8 cellular contexts compared by ENCODE assay signal in the genomic region with DNA sequence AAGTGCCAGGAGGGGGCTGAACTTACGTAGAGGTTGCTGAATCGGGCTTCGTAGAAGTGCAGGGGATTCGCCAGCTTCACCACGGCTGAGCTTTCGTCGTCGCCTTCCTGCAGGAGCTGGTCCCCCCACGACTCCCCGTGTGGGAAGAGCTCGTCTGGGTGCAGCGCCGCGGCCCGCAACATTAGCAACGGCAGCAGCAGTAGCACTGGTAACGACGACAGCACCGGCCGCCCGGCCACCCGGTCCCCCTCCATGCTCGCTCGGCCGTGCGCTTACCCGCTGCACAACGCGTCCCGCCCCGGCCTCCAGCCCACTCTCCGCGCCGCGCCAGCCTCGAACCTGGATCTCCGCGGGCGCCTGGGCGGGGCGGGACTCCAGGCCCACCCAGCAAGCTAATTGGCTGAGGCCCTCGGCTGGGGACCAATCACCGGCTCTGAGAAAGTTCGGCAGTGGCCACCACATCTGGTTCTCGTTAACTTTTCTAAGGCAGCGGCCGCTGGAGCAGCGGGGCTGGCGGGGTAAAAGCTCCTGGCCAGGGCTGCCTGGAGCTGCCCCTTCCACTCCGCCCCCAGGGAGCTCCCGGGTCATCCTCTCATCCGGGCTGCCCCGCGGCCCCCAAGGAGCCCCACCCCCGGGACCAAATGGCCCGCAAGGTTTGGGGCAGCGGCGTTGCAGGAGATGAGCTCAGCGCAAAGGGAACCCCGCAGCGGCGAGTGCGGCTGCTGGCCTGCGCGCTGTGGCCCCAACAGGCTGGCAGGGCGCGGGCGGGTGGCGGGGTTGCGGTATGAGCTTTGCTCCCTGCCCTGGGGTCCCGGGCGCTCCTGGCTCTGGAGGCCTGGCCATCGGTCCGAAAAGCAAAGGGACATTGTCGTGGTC. TPM values are rescaled to one million over a fixed set of nuclear protein-coding genes. Genes with fewer than 3 reads are reported as not detected.
DNase-seq lines count a peak whose midpoint lies in the region; ATAC-seq and TF ChIP-seq lines count a peak whose summit lies in the region.

A gene with protein sequence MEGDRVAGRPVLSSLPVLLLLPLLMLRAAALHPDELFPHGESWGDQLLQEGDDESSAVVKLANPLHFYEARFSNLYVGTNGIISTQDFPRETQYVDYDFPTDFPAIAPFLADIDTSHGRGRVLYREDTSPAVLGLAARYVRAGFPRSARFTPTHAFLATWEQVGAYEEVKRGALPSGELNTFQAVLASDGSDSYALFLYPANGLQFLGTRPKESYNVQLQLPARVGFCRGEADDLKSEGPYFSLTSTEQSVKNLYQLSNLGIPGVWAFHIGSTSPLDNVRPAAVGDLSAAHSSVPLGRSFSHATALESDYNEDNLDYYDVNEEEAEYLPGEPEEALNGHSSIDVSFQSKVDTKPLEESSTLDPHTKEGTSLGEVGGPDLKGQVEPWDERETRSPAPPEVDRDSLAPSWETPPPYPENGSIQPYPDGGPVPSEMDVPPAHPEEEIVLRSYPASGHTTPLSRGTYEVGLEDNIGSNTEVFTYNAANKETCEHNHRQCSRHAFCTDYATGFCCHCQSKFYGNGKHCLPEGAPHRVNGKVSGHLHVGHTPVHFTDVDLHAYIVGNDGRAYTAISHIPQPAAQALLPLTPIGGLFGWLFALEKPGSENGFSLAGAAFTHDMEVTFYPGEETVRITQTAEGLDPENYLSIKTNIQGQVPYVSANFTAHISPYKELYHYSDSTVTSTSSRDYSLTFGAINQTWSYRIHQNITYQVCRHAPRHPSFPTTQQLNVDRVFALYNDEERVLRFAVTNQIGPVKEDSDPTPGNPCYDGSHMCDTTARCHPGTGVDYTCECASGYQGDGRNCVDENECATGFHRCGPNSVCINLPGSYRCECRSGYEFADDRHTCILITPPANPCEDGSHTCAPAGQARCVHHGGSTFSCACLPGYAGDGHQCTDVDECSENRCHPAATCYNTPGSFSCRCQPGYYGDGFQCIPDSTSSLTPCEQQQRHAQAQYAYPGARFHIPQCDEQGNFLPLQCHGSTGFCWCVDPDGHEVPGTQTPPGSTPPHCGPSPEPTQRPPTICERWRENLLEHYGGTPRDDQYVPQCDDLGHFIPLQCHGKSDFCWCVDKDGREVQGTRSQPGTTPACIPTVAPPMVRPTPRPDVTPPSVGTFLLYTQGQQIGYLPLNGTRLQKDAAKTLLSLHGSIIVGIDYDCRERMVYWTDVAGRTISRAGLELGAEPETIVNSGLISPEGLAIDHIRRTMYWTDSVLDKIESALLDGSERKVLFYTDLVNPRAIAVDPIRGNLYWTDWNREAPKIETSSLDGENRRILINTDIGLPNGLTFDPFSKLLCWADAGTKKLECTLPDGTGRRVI (N-terminal part only) (minus strand): TSS at position 319 of the 876 bp plus-strand sequence. CDS start 65 bp downstream, at position 254.

- no peaks in the 10 kb centered on the region for H4K20me1 ChIP-seq in Karpas-422 (ENCODE audit: insufficient read depth, low read depth, low read length)

- no peak within 1 kb of the TSS for H3K9ac ChIP-seq in Karpas-422 (ENCODE audit: low read length)

- no peak within 1 kb of the TSS for H2AFZ ChIP-seq in Karpas-422 (ENCODE audit: low read length)

- no peaks in the 10 kb centered on the region for H3K79me2 ChIP-seq in Karpas-422 (ENCODE audit: low read length)

- TF ChIP-seq CTCF in fibroblast of the aortic adventitia (IDR thresholded peaks at IDR 0.05; ENCODE audit: insufficient read depth, low read length), result no peak

- no peak for ATAC-seq in GM18858 (IDR thresholded peaks at IDR 0.05; ENCODE audit: unreplicated experiment)

- peaks cover 50% of the 10 kb centered on the region for H3K27me3 Mint-ChIP-seq in activated T-helper 1 cell treated with anti-CD3 and anti-CD28 coated beads, Interleukin-12 subunit alpha, Interleukin-12 subunit beta, Interleukin-2, Interleukin-4 antibody, amounts not matched to agents 30 ng/mL and 10 ng/mL and 1 ng/mL, durations not matched to agents 14 hours and 24 hours and 36 hours (ENCODE audit: insufficient read depth)

- no peaks in the 10 kb centered on the region for H3K36me3 Mint-ChIP-seq in activated T-helper 1 cell treated with anti-CD3 and anti-CD28 coated beads, Interleukin-12 subunit alpha, Interleukin-12 subunit beta, Interleukin-2, Interleukin-4 antibody, amounts not matched to agents 30 ng/mL and 10 ng/mL and 1 ng/mL, durations not matched to agents 14 hours and 24 hours and 36 hours (ENCODE audit: low read depth)

- H3K27me3 ChIP-seq in Karpas-422 (ENCODE audit: low read length), result no peaks in the 10 kb centered on the region

- no peaks in the 10 kb centered on the region for H3K4me1 ChIP-seq in Karpas-422 (ENCODE audit: low read length)

- H3K27ac Mint-ChIP-seq in activated T-helper 1 cell treated with anti-CD3 and anti-CD28 coated beads, Interleukin-12 subunit alpha, Interleukin-12 subunit beta, Interleukin-2, Interleukin-4 antibody, amounts not matched to agents 30 ng/mL and 10 ng/mL and 1 ng/mL, durations not matched to agents 14 hours and 24 hours and 36 hours, result peak within 1 kb of the TSS; percentile 3

- no peaks in the 10 kb centered on the region for H3K9me2 ChIP-seq in Karpas-422 (replicated peaks; ENCODE audit: insufficient read depth, low read length)

- peaks cover 13% of the 10 kb centered on the region for H3K4me1 Mint-ChIP-seq in activated T-helper 1 cell treated with anti-CD3 and anti-CD28 coated beads, Interleukin-12 subunit alpha, Interleukin-12 subunit beta, Interleukin-2, Interleukin-4 antibody, amounts not matched to agents 30 ng/mL and 10 ng/mL and 1 ng/mL, durations not matched to agents 14 hours and 24 hours and 36 hours (ENCODE audit: low read depth)

- no peaks in the 10 kb centered on the region for H3K36me3 ChIP-seq in Karpas-422 (ENCODE audit: insufficient read depth, low read length)

- peak within 1 kb of the TSS; percentile 48 for H3K4me3 Mint-ChIP-seq in activated T-helper 1 cell treated with anti-CD3 and anti-CD28 coated beads, Interleukin-12 subunit alpha, Interleukin-12 subunit beta, Interleukin-2, Interleukin-4 antibody, amounts not matched to agents 30 ng/mL and 10 ng/mL and 1 ng/mL, durations not matched to agents 14 hours and 24 hours and 36 hours

- no peak within 1 kb of the TSS for H3K27ac ChIP-seq in Karpas-422 (ENCODE audit: low read length)

- H3K9me3 ChIP-seq in Karpas-422 (ENCODE audit: low read length), result no peaks in the 10 kb centered on the region

- peak; percentile 96 for DNase-seq in EH (ENCODE audit: low read depth)
- DNase-seq in M059J (ENCODE audit: low read depth), result peak; percentile 92
- peak; percentile 41 for DNase-seq in activated T-helper 1 cell treated with anti-CD3 and anti-CD28 coated beads, Interleukin-12 subunit alpha, Interleukin-12 subunit beta, Interleukin-2, Interleukin-4 antibody, amounts not matched to agents 30 ng/mL and 10 ng/mL and 1 ng/mL, durations not matched to agents 14 hours and 24 hours and 36 hours (ENCODE audit: low spot score)
- DNase-seq in fibroblast of the aortic adventitia (ENCODE audit: low read depth), result peak; percentile 97
- DNase-seq in myocyte (ENCODE audit: low read depth), result peak; percentile 90
- DNase-seq in stromal cell of bone marrow (ENCODE audit: low read depth), result peak; percentile 92
- no peak for DNase-seq in Karpas-422

- intact Hi-C loops in activated T-helper 1 cell treated with anti-CD3 and anti-CD28 coated beads, Interleukin-12 subunit alpha, Interleukin-12 subunit beta, Interleukin-2, Interleukin-4 antibody, amounts not matched to agents 30 ng/mL and 10 ng/mL and 1 ng/mL, durations not matched to agents 14 hours and 24 hours and 36 hours (cut with micrococcal nuclease), result loop anchor here (2.0 to 5.0 kb wide), 2 partner anchors 72 to 198 kb away; a partner anchor contains a TSS

- H3K4me2 ChIP-seq in Karpas-422 (ENCODE audit: low read depth, low read length, poor library complexity, severe bottlenecking), result no peak within 1 kb of the TSS

- H3K9me3 Mint-ChIP-seq in activated T-helper 1 cell treated with anti-CD3 and anti-CD28 coated beads, Interleukin-12 subunit alpha, Interleukin-12 subunit beta, Interleukin-2, Interleukin-4 antibody, amounts not matched to agents 30 ng/mL and 10 ng/mL and 1 ng/mL, durations not matched to agents 14 hours and 24 hours and 36 hours, result no peaks in the 10 kb centered on the region

- H3K4me3 ChIP-seq in fibroblast of the aortic adventitia (ENCODE audit: low read depth, low read length) (peak within 1 kb of the TSS; percentile 98), Karpas-422 (ENCODE audit: low read length) (no peak within 1 kb of the TSS)

RNA-seq across cellular contexts. Expression of the gene that starts here (rescaled TPM):
- total RNA-seq in M059J (2014; rRNA removed; shearing (Covaris generic)), result 69.9 and 72.7 TPM in 2 replicates
- 0.16 and 0.34 TPM in 2 replicates for total RNA-seq in activated T-helper 1 cell treated with anti-CD3 and anti-CD28 coated beads, Interleukin-12 subunit alpha, Interleukin-12 subunit beta, Interleukin-2, Interleukin-4 antibody, amounts not matched to agents 30 ng/mL and 10 ng/mL and 1 ng/mL, durations not matched to agents 14 hours and 24 hours and 36 hours
- 146 and 370 TPM in 2 replicates for total RNA-seq in fibroblast of the aortic adventitia (ENCODE audit: low replicate concordance)
- total RNA-seq in myocyte, result 29.7 and 50.9 TPM in 2 replicates
- polyA plus RNA-seq in myocyte (2012), result 81.6 TPM
- total RNA-seq in Karpas-422 (2014; rRNA removed; shearing (Covaris generic); ENCODE audit: low replicate concordance), result not detected in 2 replicates

Comparison
In these comparisons a context has a peak if more than half of its experiments do, and no peak if none do; other contexts are left out.
1. RNA of the gene that starts here (total RNA-seq): 146 to 370 TPM in fibroblast of the aortic adventitia, 69.9 to 72.7 TPM in M059J and 29.7 to 50.9 TPM in myocyte; 0.16 to 0.34 TPM in activated T-helper 1 cell treated with anti-CD3 and anti-CD28 coated beads, Interleukin-12 subunit alpha, Interleukin-12 subunit beta, Interleukin-2, Interleukin-4 antibody, amounts not matched to agents 30 ng/mL and 10 ng/mL and 1 ng/mL, durations not matched to agents 14 hours and 24 hours and 36 hours and not detected in Karpas-422; every median in the first group is over 10 times any median in the second.
2. Peak in DNase-seq in activated T-helper 1 cell treated with anti-CD3 and anti-CD28 coated beads, Interleukin-12 subunit alpha, Interleukin-12 subunit beta, Interleukin-2, Interleukin-4 antibody, amounts not matched to agents 30 ng/mL and 10 ng/mL and 1 ng/mL, durations not matched to agents 14 hours and 24 hours and 36 hours; RNA of the gene not detected or under 1 TPM.